In the genomic region with DNA sequence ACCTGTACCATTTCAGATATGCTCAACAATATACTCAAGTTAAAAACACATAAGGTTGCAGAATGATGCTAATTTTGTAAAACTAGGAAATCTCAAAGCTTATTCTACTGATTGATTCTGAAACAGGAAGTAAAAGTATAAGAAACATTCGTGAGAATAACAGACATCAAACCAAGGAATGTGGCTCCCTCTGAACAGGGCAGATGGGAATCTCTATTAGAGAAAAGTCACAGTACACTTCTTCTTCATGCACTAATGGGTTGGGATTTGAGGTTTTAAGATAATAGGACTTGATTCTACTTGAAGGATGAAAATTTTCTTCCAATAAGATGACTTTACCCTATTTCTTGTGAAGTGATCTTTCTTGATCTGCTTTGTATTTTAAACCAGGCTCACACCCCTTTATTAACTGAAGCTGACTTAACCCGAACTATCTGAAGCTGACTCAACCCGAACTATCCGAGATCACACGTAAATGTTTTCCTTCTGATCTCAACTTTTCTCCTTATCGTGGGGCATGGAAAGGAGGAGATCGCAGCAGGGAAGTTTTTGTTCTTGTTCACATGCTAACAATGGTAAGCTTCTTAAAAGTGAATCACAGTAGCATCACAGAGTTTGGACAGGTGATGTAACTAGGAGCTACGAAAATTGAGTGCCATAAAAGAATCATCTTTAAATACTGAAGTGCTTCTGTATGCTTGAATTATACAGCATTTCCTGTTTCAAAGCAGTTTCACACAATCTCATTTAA, we compare ENCODE assay signal across 16 cellular contexts.
"Had no signal": no experiment of that assay in that cellular context is flagged by ENCODE, and none has a peak within 500 bp of the region (broad histone marks: within the 10 kb centered on the region; RNA-seq: fewer than 3 reads in every experiment).

No MANE protein-coding gene starts in this region.

- H3K27ac Mint-ChIP-seq: naive thymus-derived CD4-positive, alpha-beta T cell; stimulated activated effector memory CD8-positive, alpha-beta T cell treated with anti-CD3 and anti-CD28 coated beads, Interleukin-12 subunit alpha, Interleukin-12 subunit beta, amount 100 ng/mL, for 72 hours had no signal

- H3K4me3 ChIP-seq: ascending aorta, cardiac muscle cell, colonic mucosa, thoracic aorta had no signal

- H3K36me3 Mint-ChIP-seq: stimulated activated effector memory CD8-positive, alpha-beta T cell treated with anti-CD3 and anti-CD28 coated beads, Interleukin-12 subunit alpha, Interleukin-12 subunit beta, amount 100 ng/mL, for 72 hours had no signal

- H3K9ac ChIP-seq: parathyroid adenoma had no signal

- ATAC-seq: esophagus mucosa; naive thymus-derived CD4-positive, alpha-beta T cell; stimulated activated effector memory CD8-positive, alpha-beta T cell treated with anti-CD3 and anti-CD28 coated beads, Interleukin-12 subunit alpha, Interleukin-12 subunit beta, amount 100 ng/mL, for 72 hours had no signal

- H3K27me3 Mint-ChIP-seq: naive thymus-derived CD4-positive, alpha-beta T cell had no signal

- H2AFZ ChIP-seq: parathyroid adenoma had no signal

- DNase-seq: activated CD4-positive, alpha-beta T cell treated with anti-CD3 and anti-CD28 coated beads for 1 hour; activated CD4-positive, alpha-beta T cell treated with anti-CD3 and anti-CD28 coated beads, Interleukin-2, amount 50 U/mL, for 4 hours; activated naive CD4-positive, alpha-beta T cell treated with Interleukin-2 at 50 U/mL for 16 hours; activated T-cell treated with anti-CD3 and anti-CD28 coated beads for 4 hours; colonic mucosa; naive thymus-derived CD4-positive, alpha-beta T cell; stimulated activated CD4-positive, alpha-beta T cell treated with anti-CD3 and anti-CD28 coated beads, Interleukin-12 subunit alpha, Interleukin-12 subunit beta, amount 100 ng/mL, for 4 hours; stimulated activated CD4-positive, alpha-beta T cell treated with anti-CD3 and anti-CD28 coated beads, Interleukin-2, amount 100 ng/mL, for 24 hours; T-helper 9 cell had no signal

- H3K27ac ChIP-seq: ascending aorta, cardiac muscle cell, colonic mucosa, parathyroid adenoma, thoracic aorta, VCaP had no signal

- H3K36me3 ChIP-seq: ascending aorta, cardiac muscle cell, colonic mucosa, thoracic aorta had no signal

- H3K79me2 ChIP-seq: parathyroid adenoma had no signal

- H3K27me3 ChIP-seq: ascending aorta, cardiac muscle cell, colonic mucosa had no signal

- H3K9me3 ChIP-seq: ascending aorta, colonic mucosa, thoracic aorta had no signal

- H3K4me1 Mint-ChIP-seq: naive thymus-derived CD4-positive, alpha-beta T cell; stimulated activated effector memory CD8-positive, alpha-beta T cell treated with anti-CD3 and anti-CD28 coated beads, Interleukin-12 subunit alpha, Interleukin-12 subunit beta, amount 100 ng/mL, for 72 hours had no signal

- H3K4me1 ChIP-seq: ascending aorta, colonic mucosa, parathyroid adenoma had no signal

- H3K4me3 Mint-ChIP-seq: naive thymus-derived CD4-positive, alpha-beta T cell; stimulated activated effector memory CD8-positive, alpha-beta T cell treated with anti-CD3 and anti-CD28 coated beads, Interleukin-12 subunit alpha, Interleukin-12 subunit beta, amount 100 ng/mL, for 72 hours had no signal
